18 cellular contexts compared by ENCODE assay signal in genomic region chr7:130143986-130144618, GRCh38.
DNase-seq lines count a peak whose midpoint lies in the region; ATAC-seq, FAIRE-seq and TF ChIP-seq lines count a peak whose summit lies in the region.
"Had no signal": no experiment of that assay in that cellular context is flagged by ENCODE, and none has a peak within 500 bp of the region (broad histone marks: within the 10 kb centered on the region; RNA-seq: fewer than 3 reads in every experiment).

No MANE protein-coding gene starts in this region.

- no peak for TF ChIP-seq RAD21 in HepG2 (CRISPR knock-in tag; IDR thresholded peaks at IDR 0.05)

- BruUV-seq in HepG2 (replicated peaks; lab: Mats Ljungman, UMichigan) (no TSS peak), mammary epithelial cell (replicated peaks; lab: Mats Ljungman, UMichigan) (no TSS peak)

- peak overlapping the region in 1 of 8 donors; percentile 8 for H3K4me3 Mint-ChIP-seq in CD4-positive, alpha-beta memory T cell
- H3K4me3 Mint-ChIP-seq: activated naive CD8-positive, alpha-beta T cell treated with anti-CD3 and anti-CD28 coated beads, Interleukin-2, amount 50 U/mL, for 24 hours; immature natural killer cell; T-helper 17 cell had no signal

- H3K9ac ChIP-seq in HepG2 (ENCODE audit: insufficient read depth, low read depth, low read length), result peak overlapping the region; percentile 63
- H3K9ac ChIP-seq in mammary epithelial cell (ENCODE audit: insufficient read depth, low read length), result no peak overlapping the region
- H3K9ac ChIP-seq in mucosa of rectum (ENCODE audit: low read depth in 1 of 2, low read length in 2 of 2), result peak overlapping the region in 1 of 2 donors; percentile 31

- no peaks in the 10 kb centered on the region for H3K36me3 ChIP-seq in HepG2 (replicated peaks in 1 of 2; ENCODE audit: control insufficient read depth in 1 of 2, insufficient read depth in 2 of 2, low read length in 2 of 2)
- H3K36me3 ChIP-seq in right lobe of liver, result no peaks in the 10 kb centered on the region
- H3K36me3 ChIP-seq in mammary epithelial cell (ENCODE audit: insufficient read depth, low read length), result no peaks in the 10 kb centered on the region
- H3K36me3 ChIP-seq in mucosa of rectum (ENCODE audit: control insufficient read depth in 2 of 2, insufficient read depth in 2 of 2, low read length in 2 of 2), result peaks cover 0 to 3% of the 10 kb centered on the region in 2 donors
- H3K36me3 ChIP-seq in CD4-positive, alpha-beta memory T cell (ENCODE audit: insufficient read depth, low read length), result no peaks in the 10 kb centered on the region
- H3K36me3 ChIP-seq: gastrocnemius medialis had no signal

- POLR2A ChIA-PET in HepG2 (lab: Yijun Ruan, JAX), result interaction anchor here (2.2 kb wide), 1 partner anchor 61 kb away, joined by 7 read pairs; the partner anchor contains the start of gene TMEM209
- POLR2A ChIA-PET in CD4-positive, alpha-beta memory T cell (lab: Charles Lee; ENCODE audit: partially characterized antibody), result no interaction called here

- H3K4me2 ChIP-seq in HepG2 (ENCODE audit: low read depth, low read length) (peak overlapping the region; percentile 68), mammary epithelial cell (ENCODE audit: insufficient read depth, low read depth, low read length) (peak overlapping the region; percentile 54)

- CTCF ChIA-PET in HepG2 (lab: Yijun Ruan, JAX; ENCODE audit: low intra/inter-chr PET ratio, low total read pairs), result no interaction called here
- CTCF ChIA-PET in mammary epithelial cell (lab: Charles Lee; ENCODE audit: low non-redundant PET), result no interaction called here
- CTCF ChIA-PET in CD4-positive, alpha-beta memory T cell (lab: Charles Lee; ENCODE audit: partially characterized antibody), result no interaction called here

- H3K27me3 Mint-ChIP-seq in CD4-positive, alpha-beta memory T cell, result no peaks in the 10 kb centered on the region
- H3K27me3 Mint-ChIP-seq: activated naive CD8-positive, alpha-beta T cell treated with anti-CD3 and anti-CD28 coated beads, Interleukin-2, amount 50 U/mL, for 24 hours; T-helper 17 cell had no signal

- H4K20me1 ChIP-seq in HepG2 (ENCODE audit: insufficient read depth, low read length) (no peaks in the 10 kb centered on the region), mammary epithelial cell (ENCODE audit: insufficient read depth, low read length) (no peaks in the 10 kb centered on the region)

- no peak for TF ChIP-seq CTCF in HepG2 (CRISPR knock-in tag; IDR thresholded peaks at IDR 0.05)
- no peak for TF ChIP-seq CTCF in right lobe of liver (IDR thresholded peaks at IDR 0.05)
- no peak for TF ChIP-seq CTCF in mammary epithelial cell (conservative IDR thresholded peaks at IDR 0.05 in 1 of 2, IDR thresholded peaks at IDR 0.05 in 1 of 2; ENCODE audit: extremely low read depth in 1 of 2, insufficient read depth in 1 of 2, low read depth in 1 of 2, low read length in 2 of 2)

- no peaks in the 10 kb centered on the region for H3K9me3 Mint-ChIP-seq in CD4-positive, alpha-beta memory T cell
- H3K9me3 Mint-ChIP-seq: activated naive CD8-positive, alpha-beta T cell treated with anti-CD3 and anti-CD28 coated beads, Interleukin-2, amount 50 U/mL, for 24 hours; immature natural killer cell had no signal

- FAIRE-seq in HepG2 (lab: Jason Lieb, UNC), result peak; percentile 12
- FAIRE-seq: endothelial cell of umbilical vein, GM12878 had no signal

- ATAC-seq in HepG2 (peak; percentile 78), right lobe of liver (no peak), GM19324 (IDR thresholded peaks at IDR 0.05; ENCODE audit: low FRiP score, unreplicated experiment) (no peak)
- ATAC-seq: activated naive CD8-positive, alpha-beta T cell treated with anti-CD3 and anti-CD28 coated beads, Interleukin-2, amount 50 U/mL, for 24 hours; gastrocnemius medialis; GM12878; T-helper 17 cell had no signal

- H3K36me3 Mint-ChIP-seq in CD4-positive, alpha-beta memory T cell, result peaks cover 5% of the 10 kb centered on the region in 2 donors

- H3K27me3 ChIP-seq in HepG2 (ENCODE audit: control insufficient read depth in 1 of 2, insufficient read depth in 2 of 2, low read length in 2 of 2) (no peaks in the 10 kb centered on the region), right lobe of liver (no peaks in the 10 kb centered on the region), mammary epithelial cell (ENCODE audit: insufficient read depth, low read length) (no peaks in the 10 kb centered on the region), mucosa of rectum (ENCODE audit: control insufficient read depth in 2 of 2, insufficient read depth in 2 of 2, low read length in 2 of 2) (no peaks in the 10 kb centered on the region)
- no peaks in the 10 kb centered on the region for H3K27me3 ChIP-seq in CD4-positive, alpha-beta memory T cell (ENCODE audit: insufficient read depth, low read length)
- H3K27me3 ChIP-seq: gastrocnemius medialis had no signal

- H2AFZ ChIP-seq in HepG2 (ENCODE audit: low read length), result peak overlapping the region; percentile 20
- peak overlapping the region; percentile 5 for H2AFZ ChIP-seq in mammary epithelial cell (ENCODE audit: low read depth, low read length)

- H3K27ac ChIP-seq in HepG2 (ENCODE audit: extremely low read length, insufficient read depth, low read length), result peak overlapping the region; percentile 53
- no peak overlapping the region for H3K27ac ChIP-seq in right lobe of liver
- H3K27ac ChIP-seq in mammary epithelial cell (ENCODE audit: insufficient read depth, low read depth, low read length), result no peak overlapping the region
- H3K27ac ChIP-seq in mucosa of rectum (ENCODE audit: low read depth in 2 of 2, low read length in 2 of 2), result peak overlapping the region; percentile 74
- no peak overlapping the region for H3K27ac ChIP-seq in CD4-positive, alpha-beta memory T cell (ENCODE audit: low read depth, low read length)
- H3K27ac ChIP-seq: gastrocnemius medialis had no signal

- H3K4me3 ChIP-seq in HepG2 (replicated peaks in 1 of 3; ENCODE audit: insufficient read depth in 1 of 3, low read depth in 2 of 3, low read length in 3 of 3) (peak overlapping the region in 2 of 3 experiments; percentile 0 to 30; a peak in 1 of 6 replicates), right lobe of liver (no peak overlapping the region), mammary epithelial cell (replicated peaks in 1 of 3; ENCODE audit: insufficient read depth in 1 of 3, low read depth in 2 of 3, low read length in 3 of 3) (no peak overlapping the region), mucosa of rectum (ENCODE audit: low read length in 2 of 2) (no peak overlapping the region)
- no peak overlapping the region for H3K4me3 ChIP-seq in CD4-positive, alpha-beta memory T cell (ENCODE audit: low read length in 2 of 2)
- H3K4me3 ChIP-seq: gastrocnemius medialis, GM12878 had no signal

- DNase-seq in HepG2 (ENCODE audit: low spot score) (peak; percentile 75), right lobe of liver (no peak), mammary epithelial cell (no peak), OCI-M1 (lab: John Stamatoyannopoulos, UW) (no peak), NCI-H345 (lab: John Stamatoyannopoulos, UW) (no peak)
- DNase-seq in CD4-positive, alpha-beta memory T cell, result no peak
- DNase-seq: activated CD4-positive, alpha-beta T cell treated with anti-CD3 and anti-CD28 coated beads, Interleukin-2, amount 50 U/mL, for 1 hour; activated naive CD8-positive, alpha-beta T cell treated with anti-CD3 and anti-CD28 coated beads, Interleukin-2, amount 50 U/mL, for 24 hours; activated T-cell treated with anti-CD3 and anti-CD28 coated beads, Interleukin-2, amount 50 U/mL, for 48 hours; gastrocnemius medialis; immature natural killer cell; NCI-H1930; NCI-H774; T-helper 17 cell had no signal

- H3K4me1 Mint-ChIP-seq in CD4-positive, alpha-beta memory T cell, result peaks cover 3 to 14% (median 8%) of the 10 kb centered on the region in 4 donors

- H3K27ac Mint-ChIP-seq in CD4-positive, alpha-beta memory T cell, result no peak overlapping the region
- H3K27ac Mint-ChIP-seq: activated naive CD8-positive, alpha-beta T cell treated with anti-CD3 and anti-CD28 coated beads, Interleukin-2, amount 50 U/mL, for 24 hours; immature natural killer cell; T-helper 17 cell had no signal

- 49% methylated on average over 5 of the region's 8 CpGs for WGBS in HepG2 (ENCODE audit: low lambda C conversion rate)
- WGBS in right lobe of liver (ENCODE audit: insufficient coverage, low coverage, low lambda C conversion rate, missing lambda C conversion rate), result 67% methylated on average over 6 of the region's 8 CpGs
- 54% methylated on average over 8 of the region's 8 CpGs for WGBS in mammary epithelial cell (ENCODE audit: low coverage, missing lambda C conversion rate)

- H3K9me3 ChIP-seq in HepG2 (ENCODE audit: low read length) (no peaks in the 10 kb centered on the region), right lobe of liver (no peaks in the 10 kb centered on the region), mammary epithelial cell (replicated peaks; ENCODE audit: insufficient read depth, low read length) (no peaks in the 10 kb centered on the region), mucosa of rectum (ENCODE audit: control insufficient read depth in 2 of 2, low read length in 2 of 2) (no peaks in the 10 kb centered on the region)
- no peaks in the 10 kb centered on the region for H3K9me3 ChIP-seq in CD4-positive, alpha-beta memory T cell (ENCODE audit: control insufficient read depth in 1 of 2, low read length in 2 of 2)
- H3K9me3 ChIP-seq: gastrocnemius medialis had no signal

- dilution Hi-C loops in mammary epithelial cell (cut with HindIII; ENCODE audit: low sequenced_read_pairs), result no loop called here

- in situ Hi-C loops in HepG2 (cut with HindIII; ENCODE audit: extremely low pct_ligation_motif_present, low pct_unique_long_range_greater_than_20kb) (no loop called here), mammary epithelial cell (cut with MboI; ENCODE audit: low sequenced_read_pairs in 2 of 2) (no loop called here)

- H3K4me1 ChIP-seq in HepG2 (ENCODE audit: insufficient read depth, low read length), result peaks cover 38% of the 10 kb centered on the region
- H3K4me1 ChIP-seq in right lobe of liver, result peaks cover 0 to 11% (median 0%) of the 10 kb centered on the region in 4 donors
- peaks cover 19% of the 10 kb centered on the region for H3K4me1 ChIP-seq in mammary epithelial cell (ENCODE audit: insufficient read depth, low read length)
- H3K4me1 ChIP-seq in mucosa of rectum (ENCODE audit: control insufficient read depth in 2 of 2, insufficient read depth in 2 of 2, low read length in 2 of 2), result peaks cover 19 to 33% of the 10 kb centered on the region in 2 donors
- peaks cover 15% of the 10 kb centered on the region for H3K4me1 ChIP-seq in CD4-positive, alpha-beta memory T cell (ENCODE audit: insufficient read depth, low read length)
- H3K4me1 ChIP-seq: gastrocnemius medialis had no signal

- H3K79me2 ChIP-seq in HepG2 (ENCODE audit: insufficient read depth, low read length), result no peaks in the 10 kb centered on the region
- H3K79me2 ChIP-seq in mammary epithelial cell (ENCODE audit: insufficient read depth, low read length), result no peaks in the 10 kb centered on the region

- TF ChIP-seq POLR2A in HepG2 (IDR thresholded peaks at IDR 0.05; ENCODE audit: insufficient read depth in 1 of 2, low read depth in 2 of 2, low read length in 2 of 2) (no peak), right lobe of liver (IDR thresholded peaks at IDR 0.05) (no peak)

- intact Hi-C loops in HepG2 (cut with micrococcal nuclease; ENCODE audit: unreplicated experiment) (no loop called here), right lobe of liver (cut with DNase I) (no loop called here), mammary epithelial cell (cut with micrococcal nuclease) (no loop called here)
- intact Hi-C loops in CD4-positive, alpha-beta memory T cell (cut with micrococcal nuclease), result no loop called here

- TF ChIP-seq EP300 in HepG2 (IDR thresholded peaks at IDR 0.05; ENCODE audit: low read depth in 2 of 2, low read length in 2 of 2) (no peak), HepG2 (CRISPR knock-in tag; IDR thresholded peaks at IDR 0.05; ENCODE audit: borderline replicate concordance) (no peak)

Comparison
In these comparisons a context has a peak if more than half of its experiments do, and no peak if none do; other contexts are left out.
1. H3K27ac ChIP-seq: peak in HepG2 (single experiment) and mucosa of rectum (2 of 2); none in right lobe of liver (0 of 3), mammary epithelial cell (single experiment) and CD4-positive, alpha-beta memory T cell (single experiment).
2. H3K4me3 ChIP-seq: peak in HepG2 (2 of 3); none in right lobe of liver (0 of 3), mammary epithelial cell (0 of 3), mucosa of rectum (0 of 2) and CD4-positive, alpha-beta memory T cell (0 of 2).